ENCODE assay signal across 18 cellular contexts in the genomic region with DNA sequence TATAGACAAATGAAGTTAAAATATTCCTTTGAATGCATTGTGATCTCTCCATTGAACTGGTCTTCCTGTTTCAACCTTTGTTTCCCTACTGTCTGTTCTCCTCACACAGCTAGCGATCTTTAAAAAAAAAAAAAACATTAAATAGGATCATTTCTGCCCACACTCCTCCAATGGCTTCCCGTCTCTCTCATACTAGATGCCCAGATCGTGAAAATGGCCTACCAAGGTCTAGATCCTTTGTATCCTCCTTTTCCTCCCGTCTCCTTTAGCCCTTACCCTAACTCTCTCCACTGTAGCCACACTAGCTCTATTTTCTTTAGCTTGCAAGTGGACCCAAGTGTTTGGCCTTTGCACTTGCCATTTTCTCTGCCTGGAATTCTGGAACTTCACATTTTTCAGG. TPM values are rescaled to one million over a fixed set of nuclear protein-coding genes. Genes with fewer than 3 reads are reported as not detected.
DNase-seq lines count a peak whose midpoint lies in the region; TF ChIP-seq lines count a peak whose summit lies in the region.
"Had no signal": no experiment of that assay in that cellular context is flagged by ENCODE, and none has a peak within 500 bp of the region (broad histone marks: within the 10 kb centered on the region; RNA-seq: fewer than 3 reads in every experiment).

No MANE protein-coding gene starts in this region.

- no peak for TF ChIP-seq CTCF in Peyer's patch (IDR thresholded peaks at IDR 0.05)

- H3K4me3 ChIP-seq in Peyer's patch, result no peak overlapping the region
- H3K4me3 ChIP-seq: BLaER1 had no signal

- H3K4me1 ChIP-seq in Peyer's patch, result peaks cover 0 to 7% (median 2%) of the 10 kb centered on the region in 4 donors

- DNase-seq in NCI-H2227 (lab: John Stamatoyannopoulos, UW; ENCODE audit: unreplicated experiment) (peak; percentile 27), NCI-H2227 treated with DMSO at 0.1 percent for 48 hours (lab: John Stamatoyannopoulos, UW) (no peak), caudate nucleus (lab: John Stamatoyannopoulos, UW) (no peak), medulla oblongata (ENCODE audit: extremely low spot score) (peak; percentile 37), NCI-H1930 (lab: John Stamatoyannopoulos, UW) (no peak), Peyer's patch (no peak), nucleus accumbens (lab: John Stamatoyannopoulos, UW) (no peak), iPS-NIHi11 (ENCODE audit: low spot score) (no peak)
- DNase-seq: 8988T; CD8-positive, alpha-beta memory T cell; NCI-H1048; NCI-H187; NCI-H2171 treated with DMSO at 0.1 percent for 48 hours; NCI-H524; RPMI8226 had no signal

- no peaks in the 10 kb centered on the region for H3K36me3 ChIP-seq in Peyer's patch
- H3K36me3 ChIP-seq: BLaER1, HAP-1 had no signal

- no peaks in the 10 kb centered on the region for H3K27me3 ChIP-seq in Peyer's patch

- no peaks in the 10 kb centered on the region for H3K9me3 ChIP-seq in Peyer's patch
- H3K9me3 ChIP-seq: BLaER1, HAP-1 had no signal

- TF ChIP-seq POLR2A in Peyer's patch (IDR thresholded peaks at IDR 0.05), result no peak

- H3K27ac ChIP-seq in caudate nucleus (ENCODE audit: low read depth, low read length) (peak overlapping the region; percentile 90), Peyer's patch (no peak overlapping the region)
- H3K27ac ChIP-seq: BLaER1 had no signal

RNA-seq across cellular contexts. Expression of gene FAM171B, which starts 2.5 kb away (rescaled TPM):
- 10 to 100 TPM in 1 of 4 donors, 1 to 10 TPM in 2, under 1 TPM in 1; 0.35 to 11.9 (median 1.8) TPM for total RNA-seq in Peyer's patch
- total RNA-seq: OCI-LY7 had no signal

Comparison
In these comparisons a context has a peak if more than half of its experiments do, and no peak if none do; other contexts are left out.
1. DNase-seq: peak in NCI-H2227 (single experiment) and medulla oblongata (single experiment); none in NCI-H2227 treated with DMSO at 0.1 percent for 48 hours (single experiment), caudate nucleus (0 of 61), NCI-H1930 (0 of 2), Peyer's patch (0 of 3), nucleus accumbens (0 of 56) and iPS-NIHi11 (single experiment).